In the genomic region with DNA sequence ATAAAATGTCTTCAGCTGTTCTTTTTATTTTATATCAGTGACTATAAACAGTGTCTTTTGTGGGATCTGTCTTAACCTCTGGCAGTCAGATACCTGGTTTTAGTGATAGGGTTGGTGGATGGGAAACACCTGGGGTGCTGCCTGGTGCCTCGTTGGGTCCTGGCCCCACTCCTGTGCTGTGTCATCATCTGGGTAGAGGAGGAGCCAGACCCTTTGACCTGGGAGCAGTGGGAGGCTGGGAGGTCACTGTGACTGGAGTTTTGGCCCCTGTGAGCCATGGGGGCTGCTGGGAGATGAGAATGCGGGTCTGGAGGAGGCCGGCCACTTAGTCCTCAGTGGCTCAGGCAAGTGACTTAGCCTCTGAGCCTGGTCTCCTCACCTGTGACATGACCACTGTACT, we compare ENCODE assay signal across 26 cellular contexts. TPM values are rescaled to one million over a fixed set of nuclear protein-coding genes. Genes with fewer than 3 reads are reported as not detected.
"Had no signal": no experiment of that assay in that cellular context is flagged by ENCODE, and none has a peak within 500 bp of the region (broad histone marks: within the 10 kb centered on the region; RNA-seq: fewer than 3 reads in every experiment).

No MANE protein-coding gene starts in this region.

- H3K4me3 Mint-ChIP-seq: natural killer cell; nephron progenitor cell; stimulated activated effector memory CD8-positive, alpha-beta T cell treated with anti-CD3 and anti-CD28 coated beads, Interleukin-12 subunit alpha, Interleukin-12 subunit beta, amount 100 ng/mL, for 72 hours; stimulated activated naive B cell treated with anti-CD40 and anti-IgM and Interleukin-4, amounts not matched to agents 10 μg/mL and 1 μg/mL and 100 μg/mL, for 72 hours; stimulated activated naive CD8-positive, alpha-beta T cell treated with anti-CD3 and anti-CD28 coated beads, Interleukin-15, Interleukin-2, amounts not matched to agents 100 ng/mL and 50 ng/mL, for 24 hours had no signal

- DNase-seq: natural killer cell; nephron progenitor cell; psoas muscle; right cardiac atrium; right lobe of liver; sigmoid colon; stimulated activated CD4-positive, alpha-beta T cell treated with anti-CD3 and anti-CD28 coated beads, Interleukin-15, amount 100 ng/mL, for 24 hours; stimulated activated CD4-positive, alpha-beta T cell treated with anti-CD3 and anti-CD28 coated beads, Interleukin-2, amount 100 ng/mL, for 24 hours; stimulated activated CD4-positive, alpha-beta T cell treated with anti-CD3 and anti-CD28 coated beads, Interleukin-2, amount 100 ng/mL, for 48 hours; stimulated activated CD4-positive, alpha-beta T cell treated with anti-CD3 and anti-CD28 coated beads, Interleukin-4, amount 100 ng/mL, for 24 hours; stimulated activated naive B cell treated with anti-CD40 and anti-IgM and Interleukin-4, amounts not matched to agents 10 μg/mL and 1 μg/mL and 100 μg/mL, for 72 hours; stimulated activated naive CD4-positive, alpha-beta T cell treated with Interleukin-2 at 50 U/mL for 16 hours; stomach; thyroid gland; trophoblast cell; upper lobe of left lung had no signal

- H3K27ac Mint-ChIP-seq: naive thymus-derived CD4-positive, alpha-beta T cell; nephron progenitor cell; progenitor cell of endocrine pancreas; stimulated activated effector memory CD8-positive, alpha-beta T cell treated with anti-CD3 and anti-CD28 coated beads, Interleukin-12 subunit alpha, Interleukin-12 subunit beta, amount 100 ng/mL, for 72 hours; stimulated activated naive B cell treated with anti-CD40 and anti-IgM and Interleukin-4, amounts not matched to agents 10 μg/mL and 1 μg/mL and 100 μg/mL, for 72 hours; stimulated activated naive CD8-positive, alpha-beta T cell treated with anti-CD3 and anti-CD28 coated beads, Interleukin-15, Interleukin-2, amounts not matched to agents 100 ng/mL and 50 ng/mL, for 24 hours had no signal

- H3K36me3 ChIP-seq: right lobe of liver, sigmoid colon, stomach, thoracic aorta, thyroid gland, tibial nerve, upper lobe of left lung, vagina had no signal

- H3K36me3 Mint-ChIP-seq: naive thymus-derived CD4-positive, alpha-beta T cell; natural killer cell; stimulated activated effector memory CD8-positive, alpha-beta T cell treated with anti-CD3 and anti-CD28 coated beads, Interleukin-12 subunit alpha, Interleukin-12 subunit beta, amount 100 ng/mL, for 72 hours; stimulated activated naive B cell treated with anti-CD40 and anti-IgM and Interleukin-4, amounts not matched to agents 10 μg/mL and 1 μg/mL and 100 μg/mL, for 72 hours had no signal

- H2AFZ ChIP-seq: parathyroid adenoma had no signal

- H3K4me1 ChIP-seq: parathyroid adenoma, psoas muscle, right lobe of liver, sigmoid colon, stomach, thyroid gland, tibial nerve, upper lobe of left lung, vagina had no signal

- H3K9me3 ChIP-seq: psoas muscle, right lobe of liver, sigmoid colon, stomach, thoracic aorta, thyroid gland, tibial nerve, upper lobe of left lung, vagina had no signal

- H3K9ac ChIP-seq: parathyroid adenoma had no signal

- H3K27ac ChIP-seq: parathyroid adenoma, psoas muscle, right lobe of liver, sigmoid colon, stomach, thoracic aorta, thyroid gland, tibial nerve, upper lobe of left lung, vagina had no signal

- H3K4me1 Mint-ChIP-seq: stimulated activated naive B cell treated with anti-CD40 and anti-IgM and Interleukin-4, amounts not matched to agents 10 μg/mL and 1 μg/mL and 100 μg/mL, for 72 hours had no signal

- H3K4me3 ChIP-seq: psoas muscle, right lobe of liver, sigmoid colon, stomach, thoracic aorta, thyroid gland, tibial nerve, upper lobe of left lung, vagina had no signal

- ATAC-seq: naive thymus-derived CD4-positive, alpha-beta T cell; natural killer cell; psoas muscle; right cardiac atrium; right lobe of liver; stimulated activated effector memory CD8-positive, alpha-beta T cell treated with anti-CD3 and anti-CD28 coated beads, Interleukin-12 subunit alpha, Interleukin-12 subunit beta, amount 100 ng/mL, for 72 hours had no signal

- H3K27me3 ChIP-seq: right lobe of liver, thyroid gland, upper lobe of left lung, vagina had no signal

- FAIRE-seq: small intestine, urothelium cell line had no signal

- H3K79me2 ChIP-seq: parathyroid adenoma had no signal

- H3K9me3 Mint-ChIP-seq: natural killer cell; nephron progenitor cell; stimulated activated effector memory CD8-positive, alpha-beta T cell treated with anti-CD3 and anti-CD28 coated beads, Interleukin-12 subunit alpha, Interleukin-12 subunit beta, amount 100 ng/mL, for 72 hours; stimulated activated naive B cell treated with anti-CD40 and anti-IgM and Interleukin-4, amounts not matched to agents 10 μg/mL and 1 μg/mL and 100 μg/mL, for 72 hours; stimulated activated naive CD8-positive, alpha-beta T cell treated with anti-CD3 and anti-CD28 coated beads, Interleukin-15, Interleukin-2, amounts not matched to agents 100 ng/mL and 50 ng/mL, for 24 hours had no signal

RNA-seq across cellular contexts. Expression of a gene that starts 29.4 kb away (rescaled TPM):
- total RNA-seq: thoracic aorta had no signal
- polyA plus RNA-seq: right cardiac atrium had no signal
